ENCODE assay signal across 8 cellular contexts in genomic region chr13:77026255-77026782, GRCh38. TPM values are rescaled to one million over a fixed set of nuclear protein-coding genes. Genes with fewer than 3 reads are reported as not detected.
DNase-seq lines count a peak whose midpoint lies in the region; ATAC-seq and TF ChIP-seq lines count a peak whose summit lies in the region.

No MANE protein-coding gene starts in this region.

- no peaks in the 10 kb centered on the region for H3K27me3 Mint-ChIP-seq in activated CD4-positive, alpha-beta T cell treated with anti-CD3 and anti-CD28 coated beads, Interleukin-2, amount 10 ng/mL, durations not matched to agents 24 days and 14 days

- H3K27me3 ChIP-seq in liver (ENCODE audit: control insufficient read depth in 4 of 4, insufficient read depth in 4 of 4, low read length in 3 of 4), result no peaks in the 10 kb centered on the region

- peaks cover 51% of the 10 kb centered on the region for H3K4me1 Mint-ChIP-seq in activated CD4-positive, alpha-beta T cell treated with anti-CD3 and anti-CD28 coated beads, Interleukin-2, amount 10 ng/mL, durations not matched to agents 24 days and 14 days

- ATAC-seq in GM18511 (IDR thresholded peaks at IDR 0.05; ENCODE audit: unreplicated experiment) (peak; percentile 55), HG03045 (IDR thresholded peaks at IDR 0.05; ENCODE audit: unreplicated experiment) (peak; percentile 62)

- no peaks in the 10 kb centered on the region for H3K9me3 Mint-ChIP-seq in activated CD4-positive, alpha-beta T cell treated with anti-CD3 and anti-CD28 coated beads, Interleukin-2, amount 10 ng/mL, durations not matched to agents 24 days and 14 days

- H3K9me3 ChIP-seq in liver (ENCODE audit: control insufficient read depth in 4 of 4, low read length in 3 of 4), result no peaks in the 10 kb centered on the region

- no peak for TF ChIP-seq CTCF in liver (IDR thresholded peaks at IDR 0.05; ENCODE audit: low read depth, low read length, missing input control)

- peaks cover 21% of the 10 kb centered on the region for H3K36me3 Mint-ChIP-seq in activated CD4-positive, alpha-beta T cell treated with anti-CD3 and anti-CD28 coated beads, Interleukin-2, amount 10 ng/mL, durations not matched to agents 24 days and 14 days (ENCODE audit: low read depth)

- 1% methylated on average over 53 of the region's 53 CpGs for WGBS in liver

- DNase-seq in 8988T, result peak; percentile 30
- DNase-seq in NCI-H226, result peak; percentile 77
- DNase-seq in activated CD4-positive, alpha-beta T cell treated with anti-CD3 and anti-CD28 coated beads, Interleukin-2, amount 10 ng/mL, durations not matched to agents 24 days and 14 days, result peak; percentile 94
- peak; percentile 40 for DNase-seq in dedifferentiated amniotic fluid mesenchymal stem cell (ENCODE audit: extremely low spot score)
- peak; percentile 66 to 72 for DNase-seq in stimulated activated CD4-positive, alpha-beta T cell treated with anti-CD3 and anti-CD28 coated beads, Interleukin-4, amount 100 ng/mL, for 4 hours

- TF ChIP-seq RAD21 in liver (IDR thresholded peaks at IDR 0.05), result peak in 1 of 2 donors; percentile 36

- peak overlapping the region; percentile 97 to 98 for H3K27ac ChIP-seq in liver (ENCODE audit: low read depth in 1 of 2, low read length in 2 of 2)

- peak overlapping the region; percentile 99 for H3K4me3 Mint-ChIP-seq in activated CD4-positive, alpha-beta T cell treated with anti-CD3 and anti-CD28 coated beads, Interleukin-2, amount 10 ng/mL, durations not matched to agents 24 days and 14 days

- H3K36me3 ChIP-seq in liver (ENCODE audit: control insufficient read depth in 4 of 4, insufficient read depth in 3 of 4, low read depth in 1 of 4, low read length in 3 of 4), result peaks cover 0 to 3% (median under 1%) of the 10 kb centered on the region in 4 donors

- peak overlapping the region; percentile 95 for H3K27ac Mint-ChIP-seq in activated CD4-positive, alpha-beta T cell treated with anti-CD3 and anti-CD28 coated beads, Interleukin-2, amount 10 ng/mL, durations not matched to agents 24 days and 14 days

- H3K4me1 ChIP-seq in liver (ENCODE audit: control insufficient read depth in 4 of 4, insufficient read depth in 4 of 4, low read length in 3 of 4), result peaks cover 3 to 32% (median 20%) of the 10 kb centered on the region in 4 donors

- intact Hi-C loops in activated CD4-positive, alpha-beta T cell treated with anti-CD3 and anti-CD28 coated beads, Interleukin-2, amount 10 ng/mL, durations not matched to agents 24 days and 14 days (cut with micrococcal nuclease), result loop anchor here (5.0 kb wide), 2 partner anchors 451 to 671 kb away; partner anchors contain the start of gene SLAIN1

- peak overlapping the region; percentile 49 to 53 for H3K9ac ChIP-seq in liver (ENCODE audit: low read depth in 1 of 2, low read length in 2 of 2)

- peak overlapping the region; percentile 82 to 95 (median 90) for H3K4me3 ChIP-seq in liver (ENCODE audit: low read depth in 1 of 3, low read length in 3 of 3)

TF ChIP-seq in liver, 16 proteins besides CTCF, POLR2A, EP300 and RAD21:
- no peak for TF ChIP-seq HNF4G (IDR thresholded peaks at IDR 0.05)
- TF ChIP-seq RXRA (IDR thresholded peaks at IDR 0.05), result peak in 1 of 2 donors; percentile 5
- TF ChIP-seq REST (IDR thresholded peaks at IDR 0.05), result peak; percentile 21
- no peak for TF ChIP-seq YY1 (IDR thresholded peaks at IDR 0.05)
- no peak for TF ChIP-seq GABPA (IDR thresholded peaks at IDR 0.05 in 1 of 2, conservative IDR thresholded peaks at IDR 0.05 in 1 of 2)

RNA-seq across cellular contexts. Expression of gene FBXL3, which starts 0.6 kb away (rescaled TPM):
- total RNA-seq in activated CD4-positive, alpha-beta T cell treated with anti-CD3 and anti-CD28 coated beads, Interleukin-2, amount 10 ng/mL, durations not matched to agents 24 days and 14 days, result 36.0 and 41.6 TPM in 2 replicates
- total RNA-seq in liver, result 10 to 100 TPM; 42.5 to 60.4 TPM
- polyA plus RNA-seq in liver, result 10 to 100 TPM; 10.2 to 13.6 TPM

RNA-seq across cellular contexts. Expression of gene CLN5, which starts 34.4 kb away (rescaled TPM):
- 15.6 and 15.7 TPM in 2 replicates for total RNA-seq in activated CD4-positive, alpha-beta T cell treated with anti-CD3 and anti-CD28 coated beads, Interleukin-2, amount 10 ng/mL, durations not matched to agents 24 days and 14 days
- 10 to 100 TPM; 17.6 to 18.2 TPM for total RNA-seq in liver
- polyA plus RNA-seq in liver, result 10 to 100 TPM; 11.6 to 12.0 TPM

Comparison
In these comparisons a context has a peak if more than half of its experiments do, and no peak if none do; other contexts are left out.
1. Peak in every context shown above with its lines: DNase-seq, ATAC-seq, H3K4me3 ChIP-seq and H3K27ac ChIP-seq.
2. DNase-seq: peak in every context shown above with its lines; median percentile 94 in activated CD4-positive, alpha-beta T cell treated with anti-CD3 and anti-CD28 coated beads, Interleukin-2, amount 10 ng/mL, durations not matched to agents 24 days and 14 days; 77 in NCI-H226; 69 in stimulated activated CD4-positive, alpha-beta T cell treated with anti-CD3 and anti-CD28 coated beads, Interleukin-4, amount 100 ng/mL, for 4 hours; 40 in dedifferentiated amniotic fluid mesenchymal stem cell; 30 in 8988T.